12 cellular contexts compared by ENCODE assay signal in the genomic region with DNA sequence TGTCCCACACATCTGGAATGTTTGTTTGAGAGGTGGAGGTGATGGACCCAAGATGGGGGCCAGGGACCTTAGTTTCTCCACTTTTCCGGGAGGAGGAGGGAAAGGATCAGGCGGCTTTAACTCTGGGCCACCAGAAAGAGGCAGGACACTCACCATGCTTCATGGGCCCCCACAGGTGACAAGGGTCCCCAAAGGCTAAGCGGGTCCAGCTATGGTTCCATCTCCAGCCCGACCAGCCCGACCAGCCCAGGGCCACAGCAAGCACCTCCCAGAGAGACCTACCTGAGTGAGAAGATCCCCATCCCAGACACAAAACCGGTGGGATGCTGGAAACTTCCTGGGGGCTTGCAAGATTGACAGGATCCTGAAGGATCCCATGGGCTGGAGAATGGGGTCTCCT. TPM values are rescaled to one million over a fixed set of nuclear protein-coding genes. Genes with fewer than 3 reads are reported as not detected.
"Had no signal": no experiment of that assay in that cellular context is flagged by ENCODE, and none has a peak within 500 bp of the region (broad histone marks: within the 10 kb centered on the region; RNA-seq: fewer than 3 reads in every experiment).

No MANE protein-coding gene starts in this region.

- H3K27ac ChIP-seq: neural progenitor cell had no signal

- DNase-seq: activated CD4-positive, alpha-beta T cell treated with anti-CD3 and anti-CD28 coated beads, Interleukin-2, amount 50 U/mL, for 1 hour; activated naive CD4-positive, alpha-beta T cell treated with anti-CD3 and anti-CD28 coated beads, Interleukin-2, amount 50 U/mL, for 16 hours; central memory CD4-positive, alpha-beta T cell; endodermal cell; erythroblast; small intestine had no signal

- H3K36me3 Mint-ChIP-seq: neural progenitor cell; stimulated activated effector memory CD8-positive, alpha-beta T cell treated with anti-CD3 and anti-CD28 coated beads, Interleukin-12 subunit alpha, Interleukin-12 subunit beta, amount 100 ng/mL, for 72 hours had no signal

- H3K36me3 ChIP-seq: neural progenitor cell had no signal

- H3K9me3 Mint-ChIP-seq: endodermal cell; neural progenitor cell; stimulated activated effector memory CD8-positive, alpha-beta T cell treated with anti-CD3 and anti-CD28 coated beads, Interleukin-12 subunit alpha, Interleukin-12 subunit beta, amount 100 ng/mL, for 72 hours had no signal

- H3K4me1 Mint-ChIP-seq: neural progenitor cell had no signal

- FAIRE-seq: small intestine had no signal

- H3K27ac Mint-ChIP-seq: endodermal cell; neural progenitor cell; stimulated activated effector memory CD8-positive, alpha-beta T cell treated with anti-CD3 and anti-CD28 coated beads, Interleukin-12 subunit alpha, Interleukin-12 subunit beta, amount 100 ng/mL, for 72 hours had no signal

- H3K4me3 Mint-ChIP-seq: endodermal cell; neural progenitor cell; stimulated activated effector memory CD8-positive, alpha-beta T cell treated with anti-CD3 and anti-CD28 coated beads, Interleukin-12 subunit alpha, Interleukin-12 subunit beta, amount 100 ng/mL, for 72 hours had no signal

- H3K4me1 ChIP-seq: neural progenitor cell had no signal

- H3K4me3 ChIP-seq: neural progenitor cell had no signal

RNA-seq across cellular contexts. Expression of gene SLC11A1, which starts 0.7 kb away (rescaled TPM):
- total RNA-seq: glomerular endothelial cell had no signal

RNA-seq across cellular contexts. Expression of gene CATIP, which starts 26.1 kb away (rescaled TPM):
- total RNA-seq: glomerular endothelial cell; mesenteric fat pad; T-helper 2 cell treated with Interferon-gamma antibody and Interleukin-4, amounts not matched to agents 100 ng/mL and 5 ng/mL, for 36 hours; urinary bladder had no signal
- polyA plus RNA-seq: urinary bladder had no signal

RNA-seq across cellular contexts. Expression of gene VIL1, which starts 36.1 kb away (rescaled TPM):
- total RNA-seq: glomerular endothelial cell; T-helper 2 cell treated with Interferon-gamma antibody and Interleukin-4, amounts not matched to agents 100 ng/mL and 5 ng/mL, for 36 hours; urinary bladder had no signal
